28 cellular contexts compared by ENCODE assay signal in the genomic region with DNA sequence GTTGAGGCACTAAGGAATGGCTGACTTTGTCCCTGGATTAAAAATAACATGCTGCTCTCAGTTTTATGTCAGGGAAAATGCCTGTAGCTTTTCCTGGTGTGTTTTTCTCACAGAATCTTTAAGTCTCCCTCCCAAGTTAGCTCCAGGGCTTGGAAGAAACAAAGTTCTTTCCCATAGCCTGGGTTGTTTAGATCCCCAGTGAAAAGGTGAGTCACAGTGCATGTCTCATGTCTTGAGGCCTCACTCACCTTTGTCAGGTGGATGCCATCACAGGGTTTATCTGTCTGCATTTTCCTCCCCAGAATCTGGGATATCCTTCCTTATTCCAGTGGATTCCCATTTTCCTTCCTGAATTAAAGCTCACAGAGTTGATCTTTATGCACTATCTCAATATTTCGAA.
"Had no signal": no experiment of that assay in that cellular context is flagged by ENCODE, and none has a peak within 500 bp of the region (broad histone marks: within the 10 kb centered on the region; RNA-seq: fewer than 3 reads in every experiment).

No MANE protein-coding gene starts in this region.

- H3K36me3 ChIP-seq: left ventricle myocardium inferior, ovary, prostate gland, suprapubic skin, thoracic aorta, tibial artery, upper lobe of right lung had no signal

- H3K27me3 ChIP-seq: ovary, suprapubic skin, tibial artery, upper lobe of right lung had no signal

- H3K36me3 Mint-ChIP-seq: immature natural killer cell; memory B cell; naive thymus-derived CD4-positive, alpha-beta T cell; natural killer cell treated with Interleukin-12 subunit alpha and Interleukin-12 subunit beta and Interleukin-15 and Interleukin-18, amount 100 ng/mL, for 72 hours; stimulated activated effector memory CD8-positive, alpha-beta T cell treated with anti-CD3 and anti-CD28 coated beads, Interleukin-12 subunit alpha, Interleukin-12 subunit beta, amount 100 ng/mL, for 72 hours had no signal

- H3K27ac ChIP-seq: left ventricle myocardium inferior, ovary, prostate gland, skin epidermis, suprapubic skin, thoracic aorta, tibial artery, upper lobe of right lung had no signal

- FAIRE-seq: islet of Langerhans, urothelium cell line had no signal

- H3K4me1 Mint-ChIP-seq: immature natural killer cell; memory B cell; stimulated activated effector memory CD8-positive, alpha-beta T cell treated with anti-CD3 and anti-CD28 coated beads, Interleukin-12 subunit alpha, Interleukin-12 subunit beta, amount 100 ng/mL, for 72 hours had no signal

- H3K4me1 ChIP-seq: left ventricle myocardium inferior, prostate gland, suprapubic skin, tibial artery, upper lobe of right lung had no signal

- H3K4me3 ChIP-seq: left ventricle myocardium inferior, lung, mucosa of descending colon, ovary, prostate gland, skin epidermis, suprapubic skin, thoracic aorta, tibial artery, upper lobe of right lung had no signal

- DNase-seq: hypothalamus; immature natural killer cell; left ventricle myocardium inferior; midbrain; mucosa of descending colon; naive thymus-derived CD4-positive, alpha-beta T cell; ovary; retina; right cardiac atrium; stimulated activated CD4-positive, alpha-beta T cell treated with anti-CD3 and anti-CD28 coated beads, Interleukin-12 subunit alpha, Interleukin-12 subunit beta, amount 100 ng/mL, for 4 hours; stimulated activated CD4-positive, alpha-beta T cell treated with anti-CD3 and anti-CD28 coated beads, Interleukin-15, amount 100 ng/mL, for 24 hours; stimulated activated CD4-positive, alpha-beta T cell treated with anti-CD3 and anti-CD28 coated beads, Interleukin-4, amount 100 ng/mL, for 24 hours; stimulated activated naive CD4-positive, alpha-beta T cell; tibial artery; trophoblast cell had no signal

- H3K4me3 Mint-ChIP-seq: immature natural killer cell; memory B cell; naive thymus-derived CD4-positive, alpha-beta T cell; natural killer cell treated with Interleukin-12 subunit alpha and Interleukin-12 subunit beta and Interleukin-15 and Interleukin-18, amount 100 ng/mL, for 72 hours; stimulated activated effector memory CD8-positive, alpha-beta T cell treated with anti-CD3 and anti-CD28 coated beads, Interleukin-12 subunit alpha, Interleukin-12 subunit beta, amount 100 ng/mL, for 72 hours; stimulated activated naive CD8-positive, alpha-beta T cell treated with anti-CD3 and anti-CD28 coated beads, Interleukin-15, Interleukin-2, amounts not matched to agents 100 ng/mL and 50 ng/mL, for 24 hours had no signal

- H3K27me3 Mint-ChIP-seq: memory B cell; naive thymus-derived CD4-positive, alpha-beta T cell; natural killer cell treated with Interleukin-12 subunit alpha and Interleukin-12 subunit beta and Interleukin-15 and Interleukin-18, amount 100 ng/mL, for 72 hours; stimulated activated naive CD8-positive, alpha-beta T cell treated with anti-CD3 and anti-CD28 coated beads, Interleukin-15, Interleukin-2, amounts not matched to agents 100 ng/mL and 50 ng/mL, for 24 hours had no signal

- H3K9me3 ChIP-seq: mucosa of descending colon, ovary, prostate gland, thoracic aorta, upper lobe of right lung had no signal

- H3K27ac Mint-ChIP-seq: immature natural killer cell; memory B cell; naive thymus-derived CD4-positive, alpha-beta T cell; natural killer cell treated with Interleukin-12 subunit alpha and Interleukin-12 subunit beta and Interleukin-15 and Interleukin-18, amount 100 ng/mL, for 72 hours; stimulated activated effector memory CD8-positive, alpha-beta T cell treated with anti-CD3 and anti-CD28 coated beads, Interleukin-12 subunit alpha, Interleukin-12 subunit beta, amount 100 ng/mL, for 72 hours; stimulated activated naive CD8-positive, alpha-beta T cell treated with anti-CD3 and anti-CD28 coated beads, Interleukin-15, Interleukin-2, amounts not matched to agents 100 ng/mL and 50 ng/mL, for 24 hours had no signal

- ATAC-seq: mucosa of descending colon; naive thymus-derived CD4-positive, alpha-beta T cell; natural killer cell treated with Interleukin-12 subunit alpha and Interleukin-12 subunit beta and Interleukin-15 and Interleukin-18, amount 100 ng/mL, for 72 hours; right cardiac atrium; sciatic nerve had no signal
